1 cellular context compared by ENCODE assay signal in the genomic region with DNA sequence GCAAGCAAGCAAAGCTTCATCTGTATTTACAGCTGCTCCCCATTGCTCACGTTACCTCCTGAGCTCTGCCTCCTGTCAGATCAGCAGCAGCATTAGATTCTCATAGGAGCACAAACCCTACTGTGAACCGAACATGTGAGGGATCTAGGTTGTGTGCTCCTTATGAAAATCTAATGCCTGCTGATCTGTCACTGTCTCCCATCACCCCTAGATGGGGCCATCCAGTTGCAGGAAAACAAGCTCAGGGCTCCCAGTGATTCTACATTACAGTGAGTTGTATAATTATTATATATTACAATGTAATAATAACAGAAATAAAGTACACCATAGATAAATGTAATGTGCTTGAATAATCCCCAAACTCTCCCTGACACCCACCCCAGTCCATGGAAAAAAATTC.
TF ChIP-seq lines count a peak whose summit lies in the region.

No MANE protein-coding gene starts in this region.

TF ChIP-seq in IMR-90, 13 proteins besides CTCF, POLR2A, EP300 and RAD21:
- TF ChIP-seq SMC3 (IDR thresholded peaks at IDR 0.05; ENCODE audit: low read depth, low read length), result peak; percentile 48
TF ChIP-seq in IMR-90: peak in this region for 1; not testable (repeated sequence) for 12.
